ENCODE assay signal across 1 cellular context in the genomic region with DNA sequence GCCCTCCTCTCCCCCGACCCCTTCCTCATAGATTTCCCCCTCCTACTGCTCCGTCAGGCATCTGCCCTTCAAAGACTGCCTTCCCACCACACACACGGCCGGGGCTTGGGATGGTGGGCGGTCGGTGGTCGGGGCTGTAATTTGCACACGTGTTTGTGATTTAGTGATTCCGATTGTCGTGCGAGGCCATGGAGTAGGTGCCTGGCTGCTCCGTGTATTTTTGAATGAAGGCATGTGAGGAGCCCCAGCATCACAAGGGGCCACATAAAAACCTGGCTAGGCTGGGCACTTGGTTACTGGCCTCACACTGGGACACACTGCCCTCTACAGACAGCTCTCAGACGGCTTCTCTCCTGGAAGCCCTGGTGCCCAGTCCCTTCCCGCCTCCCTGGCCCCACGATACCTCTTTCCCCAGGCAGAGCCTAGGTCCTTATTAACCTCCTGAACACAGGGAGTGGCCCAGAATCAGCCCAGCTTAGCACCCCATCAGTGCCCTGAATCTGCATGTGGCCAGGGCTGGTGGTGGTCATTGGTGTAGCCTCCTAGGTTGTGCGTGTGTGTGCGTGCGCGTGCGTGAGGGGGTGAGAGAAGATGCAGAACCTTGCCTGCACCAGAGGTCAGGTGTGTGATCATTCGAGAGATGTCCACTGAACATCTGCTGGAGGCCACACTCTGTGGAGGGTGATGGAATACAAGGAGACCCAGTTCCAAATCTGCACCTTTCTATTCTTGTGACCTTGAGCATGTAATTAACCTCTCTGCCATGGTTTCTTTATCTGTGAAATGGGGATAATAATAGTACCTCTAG.
TF ChIP-seq lines count a peak whose summit lies in the region.

No MANE protein-coding gene starts in this region.

TF ChIP-seq in HepG2, 621 proteins besides CTCF, POLR2A, EP300 and RAD21 (continued from another document and continues in another):
- TF ChIP-seq, protein P1, sequence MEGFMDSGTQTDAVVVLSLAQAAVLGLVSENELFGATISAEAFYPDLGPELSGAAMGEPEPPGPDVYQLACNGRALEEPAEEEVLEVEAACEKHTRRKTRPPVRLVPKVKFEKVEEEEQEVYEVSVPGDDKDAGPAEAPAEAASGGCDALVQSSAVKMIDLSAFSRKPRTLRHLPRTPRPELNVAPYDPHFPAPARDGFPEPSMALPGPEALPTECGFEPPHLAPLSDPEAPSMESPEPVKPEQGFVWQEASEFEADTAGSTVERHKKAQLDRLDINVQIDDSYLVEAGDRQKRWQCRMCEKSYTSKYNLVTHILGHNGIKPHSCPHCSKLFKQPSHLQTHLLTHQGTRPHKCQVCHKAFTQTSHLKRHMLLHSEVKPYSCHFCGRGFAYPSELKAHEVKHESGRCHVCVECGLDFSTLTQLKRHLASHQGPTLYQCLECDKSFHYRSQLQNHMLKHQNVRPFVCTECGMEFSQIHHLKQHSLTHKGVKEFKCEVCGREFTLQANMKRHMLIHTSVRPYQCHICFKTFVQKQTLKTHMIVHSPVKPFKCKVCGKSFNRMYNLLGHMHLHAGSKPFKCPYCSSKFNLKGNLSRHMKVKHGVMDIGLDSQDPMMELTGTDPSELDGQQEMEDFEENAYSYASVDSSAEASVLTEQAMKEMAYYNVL (CRISPR knock-in tag; IDR thresholded peaks at IDR 0.05; ENCODE audit: borderline replicate concordance) = no peak
- TF ChIP-seq KLF15 (CRISPR knock-in tag; IDR thresholded peaks at IDR 0.05; ENCODE audit: borderline replicate concordance) (peak; percentile 55), SMC3 (IDR thresholded peaks at IDR 0.05; ENCODE audit: low read length) (peak; percentile 84), ZNF383 (CRISPR knock-in tag; IDR thresholded peaks at IDR 0.05; ENCODE audit: borderline replicate concordance) (peak; percentile 95), CAMTA2 (CRISPR knock-in tag; IDR thresholded peaks at IDR 0.05; ENCODE audit: borderline replicate concordance) (no peak), RBAK (CRISPR knock-in tag; IDR thresholded peaks at IDR 0.05) (no peak), ZNF350 (CRISPR knock-in tag; IDR thresholded peaks at IDR 0.05; ENCODE audit: borderline replicate concordance, low read depth) (peak; percentile 88), DR1 (CRISPR knock-in tag; IDR thresholded peaks at IDR 0.05) (no peak), ESRRA (CRISPR knock-in tag; IDR thresholded peaks at IDR 0.05; ENCODE audit: low read depth) (peak; percentile 75; the same call in 1 of the 2 replicates), ELF1 (CRISPR knock-in tag; IDR thresholded peaks at IDR 0.05) (no peak), RBM39 (IDR thresholded peaks at IDR 0.05; ENCODE audit: low read depth, low read length, poor library complexity, severe bottlenecking) (no peak), ZEB1 (IDR thresholded peaks at IDR 0.05; ENCODE audit: insufficient replicate concordance, low read depth) (no peak), PLRG1 (conservative IDR thresholded peaks at IDR 0.05) (no peak), SRSF1 (optimal IDR thresholded peaks at IDR 0.05; ENCODE audit: low read depth, low read length) (peak; percentile 79)
- TF ChIP-seq, protein P2, sequence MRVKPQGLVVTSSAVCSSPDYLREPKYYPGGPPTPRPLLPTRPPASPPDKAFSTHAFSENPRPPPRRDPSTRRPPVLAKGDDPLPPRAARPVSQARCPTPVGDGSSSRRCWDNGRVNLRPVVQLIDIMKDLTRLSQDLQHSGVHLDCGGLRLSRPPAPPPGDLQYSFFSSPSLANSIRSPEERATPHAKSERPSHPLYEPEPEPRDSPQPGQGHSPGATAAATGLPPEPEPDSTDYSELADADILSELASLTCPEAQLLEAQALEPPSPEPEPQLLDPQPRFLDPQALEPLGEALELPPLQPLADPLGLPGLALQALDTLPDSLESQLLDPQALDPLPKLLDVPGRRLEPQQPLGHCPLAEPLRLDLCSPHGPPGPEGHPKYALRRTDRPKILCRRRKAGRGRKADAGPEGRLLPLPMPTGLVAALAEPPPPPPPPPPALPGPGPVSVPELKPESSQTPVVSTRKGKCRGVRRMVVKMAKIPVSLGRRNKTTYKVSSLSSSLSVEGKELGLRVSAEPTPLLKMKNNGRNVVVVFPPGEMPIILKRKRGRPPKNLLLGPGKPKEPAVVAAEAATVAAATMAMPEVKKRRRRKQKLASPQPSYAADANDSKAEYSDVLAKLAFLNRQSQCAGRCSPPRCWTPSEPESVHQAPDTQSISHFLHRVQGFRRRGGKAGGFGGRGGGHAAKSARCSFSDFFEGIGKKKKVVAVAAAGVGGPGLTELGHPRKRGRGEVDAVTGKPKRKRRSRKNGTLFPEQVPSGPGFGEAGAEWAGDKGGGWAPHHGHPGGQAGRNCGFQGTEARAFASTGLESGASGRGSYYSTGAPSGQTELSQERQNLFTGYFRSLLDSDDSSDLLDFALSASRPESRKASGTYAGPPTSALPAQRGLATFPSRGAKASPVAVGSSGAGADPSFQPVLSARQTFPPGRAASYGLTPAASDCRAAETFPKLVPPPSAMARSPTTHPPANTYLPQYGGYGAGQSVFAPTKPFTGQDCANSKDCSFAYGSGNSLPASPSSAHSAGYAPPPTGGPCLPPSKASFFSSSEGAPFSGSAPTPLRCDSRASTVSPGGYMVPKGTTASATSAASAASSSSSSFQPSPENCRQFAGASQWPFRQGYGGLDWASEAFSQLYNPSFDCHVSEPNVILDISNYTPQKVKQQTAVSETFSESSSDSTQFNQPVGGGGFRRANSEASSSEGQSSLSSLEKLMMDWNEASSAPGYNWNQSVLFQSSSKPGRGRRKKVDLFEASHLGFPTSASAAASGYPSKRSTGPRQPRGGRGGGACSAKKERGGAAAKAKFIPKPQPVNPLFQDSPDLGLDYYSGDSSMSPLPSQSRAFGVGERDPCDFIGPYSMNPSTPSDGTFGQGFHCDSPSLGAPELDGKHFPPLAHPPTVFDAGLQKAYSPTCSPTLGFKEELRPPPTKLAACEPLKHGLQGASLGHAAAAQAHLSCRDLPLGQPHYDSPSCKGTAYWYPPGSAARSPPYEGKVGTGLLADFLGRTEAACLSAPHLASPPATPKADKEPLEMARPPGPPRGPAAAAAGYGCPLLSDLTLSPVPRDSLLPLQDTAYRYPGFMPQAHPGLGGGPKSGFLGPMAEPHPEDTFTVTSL (CRISPR knock-in tag; IDR thresholded peaks at IDR 0.05; ENCODE audit: borderline replicate concordance) = no peak; the same call in 1 of the 2 replicates
- TF ChIP-seq, protein P3, sequence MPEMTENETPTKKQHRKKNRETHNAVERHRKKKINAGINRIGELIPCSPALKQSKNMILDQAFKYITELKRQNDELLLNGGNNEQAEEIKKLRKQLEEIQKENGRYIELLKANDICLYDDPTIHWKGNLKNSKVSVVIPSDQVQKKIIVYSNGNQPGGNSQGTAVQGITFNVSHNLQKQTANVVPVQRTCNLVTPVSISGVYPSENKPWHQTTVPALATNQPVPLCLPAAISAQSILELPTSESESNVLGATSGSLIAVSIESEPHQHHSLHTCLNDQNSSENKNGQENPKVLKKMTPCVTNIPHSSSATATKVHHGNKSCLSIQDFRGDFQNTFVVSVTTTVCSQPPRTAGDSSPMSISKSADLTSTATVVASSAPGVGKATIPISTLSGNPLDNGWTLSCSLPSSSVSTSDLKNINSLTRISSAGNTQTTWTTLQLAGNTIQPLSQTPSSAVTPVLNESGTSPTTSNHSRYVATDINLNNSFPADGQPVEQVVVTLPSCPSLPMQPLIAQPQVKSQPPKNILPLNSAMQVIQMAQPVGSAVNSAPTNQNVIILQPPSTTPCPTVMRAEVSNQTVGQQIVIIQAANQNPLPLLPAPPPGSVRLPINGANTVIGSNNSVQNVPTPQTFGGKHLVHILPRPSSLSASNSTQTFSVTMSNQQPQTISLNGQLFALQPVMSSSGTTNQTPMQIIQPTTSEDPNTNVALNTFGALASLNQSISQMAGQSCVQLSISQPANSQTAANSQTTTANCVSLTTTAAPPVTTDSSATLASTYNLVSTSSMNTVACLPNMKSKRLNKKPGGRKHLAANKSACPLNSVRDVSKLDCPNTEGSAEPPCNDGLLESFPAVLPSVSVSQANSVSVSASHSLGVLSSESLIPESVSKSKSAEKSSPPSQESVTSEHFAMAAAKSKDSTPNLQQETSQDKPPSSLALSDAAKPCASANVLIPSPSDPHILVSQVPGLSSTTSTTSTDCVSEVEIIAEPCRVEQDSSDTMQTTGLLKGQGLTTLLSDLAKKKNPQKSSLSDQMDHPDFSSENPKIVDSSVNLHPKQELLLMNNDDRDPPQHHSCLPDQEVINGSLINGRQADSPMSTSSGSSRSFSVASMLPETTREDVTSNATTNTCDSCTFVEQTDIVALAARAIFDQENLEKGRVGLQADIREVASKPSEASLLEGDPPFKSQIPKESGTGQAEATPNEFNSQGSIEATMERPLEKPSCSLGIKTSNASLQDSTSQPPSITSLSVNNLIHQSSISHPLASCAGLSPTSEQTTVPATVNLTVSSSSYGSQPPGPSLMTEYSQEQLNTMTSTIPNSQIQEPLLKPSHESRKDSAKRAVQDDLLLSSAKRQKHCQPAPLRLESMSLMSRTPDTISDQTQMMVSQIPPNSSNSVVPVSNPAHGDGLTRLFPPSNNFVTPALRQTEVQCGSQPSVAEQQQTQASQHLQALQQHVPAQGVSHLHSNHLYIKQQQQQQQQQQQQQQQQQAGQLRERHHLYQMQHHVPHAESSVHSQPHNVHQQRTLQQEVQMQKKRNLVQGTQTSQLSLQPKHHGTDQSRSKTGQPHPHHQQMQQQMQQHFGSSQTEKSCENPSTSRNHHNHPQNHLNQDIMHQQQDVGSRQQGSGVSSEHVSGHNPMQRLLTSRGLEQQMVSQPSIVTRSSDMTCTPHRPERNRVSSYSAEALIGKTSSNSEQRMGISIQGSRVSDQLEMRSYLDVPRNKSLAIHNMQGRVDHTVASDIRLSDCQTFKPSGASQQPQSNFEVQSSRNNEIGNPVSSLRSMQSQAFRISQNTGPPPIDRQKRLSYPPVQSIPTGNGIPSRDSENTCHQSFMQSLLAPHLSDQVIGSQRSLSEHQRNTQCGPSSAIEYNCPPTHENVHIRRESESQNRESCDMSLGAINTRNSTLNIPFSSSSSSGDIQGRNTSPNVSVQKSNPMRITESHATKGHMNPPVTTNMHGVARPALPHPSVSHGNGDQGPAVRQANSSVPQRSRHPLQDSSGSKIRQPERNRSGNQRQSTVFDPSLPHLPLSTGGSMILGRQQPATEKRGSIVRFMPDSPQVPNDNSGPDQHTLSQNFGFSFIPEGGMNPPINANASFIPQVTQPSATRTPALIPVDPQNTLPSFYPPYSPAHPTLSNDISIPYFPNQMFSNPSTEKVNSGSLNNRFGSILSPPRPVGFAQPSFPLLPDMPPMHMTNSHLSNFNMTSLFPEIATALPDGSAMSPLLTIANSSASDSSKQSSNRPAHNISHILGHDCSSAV (CRISPR knock-in tag; IDR thresholded peaks at IDR 0.05; ENCODE audit: borderline replicate concordance) = no peak
- TF ChIP-seq, protein P4, sequence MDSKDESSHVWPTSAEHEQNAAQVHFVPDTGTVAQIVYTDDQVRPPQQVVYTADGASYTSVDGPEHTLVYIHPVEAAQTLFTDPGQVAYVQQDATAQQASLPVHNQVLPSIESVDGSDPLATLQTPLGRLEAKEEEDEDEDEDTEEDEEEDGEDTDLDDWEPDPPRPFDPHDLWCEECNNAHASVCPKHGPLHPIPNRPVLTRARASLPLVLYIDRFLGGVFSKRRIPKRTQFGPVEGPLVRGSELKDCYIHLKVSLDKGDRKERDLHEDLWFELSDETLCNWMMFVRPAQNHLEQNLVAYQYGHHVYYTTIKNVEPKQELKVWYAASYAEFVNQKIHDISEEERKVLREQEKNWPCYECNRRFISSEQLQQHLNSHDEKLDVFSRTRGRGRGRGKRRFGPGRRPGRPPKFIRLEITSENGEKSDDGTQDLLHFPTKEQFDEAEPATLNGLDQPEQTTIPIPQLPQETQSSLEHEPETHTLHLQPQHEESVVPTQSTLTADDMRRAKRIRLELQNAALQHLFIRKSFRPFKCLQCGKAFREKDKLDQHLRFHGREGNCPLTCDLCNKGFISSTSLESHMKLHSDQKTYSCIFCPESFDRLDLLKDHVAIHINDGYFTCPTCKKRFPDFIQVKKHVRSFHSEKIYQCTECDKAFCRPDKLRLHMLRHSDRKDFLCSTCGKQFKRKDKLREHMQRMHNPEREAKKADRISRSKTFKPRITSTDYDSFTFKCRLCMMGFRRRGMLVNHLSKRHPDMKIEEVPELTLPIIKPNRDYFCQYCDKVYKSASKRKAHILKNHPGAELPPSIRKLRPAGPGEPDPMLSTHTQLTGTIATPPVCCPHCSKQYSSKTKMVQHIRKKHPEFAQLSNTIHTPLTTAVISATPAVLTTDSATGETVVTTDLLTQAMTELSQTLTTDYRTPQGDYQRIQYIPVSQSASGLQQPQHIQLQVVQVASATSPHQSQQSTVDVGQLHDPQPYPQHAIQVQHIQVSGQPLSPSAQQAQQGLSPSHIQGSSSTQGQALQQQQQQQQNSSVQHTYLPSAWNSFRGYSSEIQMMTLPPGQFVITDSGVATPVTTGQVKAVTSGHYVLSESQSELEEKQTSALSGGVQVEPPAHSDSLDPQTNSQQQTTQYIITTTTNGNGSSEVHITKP (CRISPR knock-in tag; IDR thresholded peaks at IDR 0.05; ENCODE audit: low read depth) = no peak
- TF ChIP-seq, protein P5, sequence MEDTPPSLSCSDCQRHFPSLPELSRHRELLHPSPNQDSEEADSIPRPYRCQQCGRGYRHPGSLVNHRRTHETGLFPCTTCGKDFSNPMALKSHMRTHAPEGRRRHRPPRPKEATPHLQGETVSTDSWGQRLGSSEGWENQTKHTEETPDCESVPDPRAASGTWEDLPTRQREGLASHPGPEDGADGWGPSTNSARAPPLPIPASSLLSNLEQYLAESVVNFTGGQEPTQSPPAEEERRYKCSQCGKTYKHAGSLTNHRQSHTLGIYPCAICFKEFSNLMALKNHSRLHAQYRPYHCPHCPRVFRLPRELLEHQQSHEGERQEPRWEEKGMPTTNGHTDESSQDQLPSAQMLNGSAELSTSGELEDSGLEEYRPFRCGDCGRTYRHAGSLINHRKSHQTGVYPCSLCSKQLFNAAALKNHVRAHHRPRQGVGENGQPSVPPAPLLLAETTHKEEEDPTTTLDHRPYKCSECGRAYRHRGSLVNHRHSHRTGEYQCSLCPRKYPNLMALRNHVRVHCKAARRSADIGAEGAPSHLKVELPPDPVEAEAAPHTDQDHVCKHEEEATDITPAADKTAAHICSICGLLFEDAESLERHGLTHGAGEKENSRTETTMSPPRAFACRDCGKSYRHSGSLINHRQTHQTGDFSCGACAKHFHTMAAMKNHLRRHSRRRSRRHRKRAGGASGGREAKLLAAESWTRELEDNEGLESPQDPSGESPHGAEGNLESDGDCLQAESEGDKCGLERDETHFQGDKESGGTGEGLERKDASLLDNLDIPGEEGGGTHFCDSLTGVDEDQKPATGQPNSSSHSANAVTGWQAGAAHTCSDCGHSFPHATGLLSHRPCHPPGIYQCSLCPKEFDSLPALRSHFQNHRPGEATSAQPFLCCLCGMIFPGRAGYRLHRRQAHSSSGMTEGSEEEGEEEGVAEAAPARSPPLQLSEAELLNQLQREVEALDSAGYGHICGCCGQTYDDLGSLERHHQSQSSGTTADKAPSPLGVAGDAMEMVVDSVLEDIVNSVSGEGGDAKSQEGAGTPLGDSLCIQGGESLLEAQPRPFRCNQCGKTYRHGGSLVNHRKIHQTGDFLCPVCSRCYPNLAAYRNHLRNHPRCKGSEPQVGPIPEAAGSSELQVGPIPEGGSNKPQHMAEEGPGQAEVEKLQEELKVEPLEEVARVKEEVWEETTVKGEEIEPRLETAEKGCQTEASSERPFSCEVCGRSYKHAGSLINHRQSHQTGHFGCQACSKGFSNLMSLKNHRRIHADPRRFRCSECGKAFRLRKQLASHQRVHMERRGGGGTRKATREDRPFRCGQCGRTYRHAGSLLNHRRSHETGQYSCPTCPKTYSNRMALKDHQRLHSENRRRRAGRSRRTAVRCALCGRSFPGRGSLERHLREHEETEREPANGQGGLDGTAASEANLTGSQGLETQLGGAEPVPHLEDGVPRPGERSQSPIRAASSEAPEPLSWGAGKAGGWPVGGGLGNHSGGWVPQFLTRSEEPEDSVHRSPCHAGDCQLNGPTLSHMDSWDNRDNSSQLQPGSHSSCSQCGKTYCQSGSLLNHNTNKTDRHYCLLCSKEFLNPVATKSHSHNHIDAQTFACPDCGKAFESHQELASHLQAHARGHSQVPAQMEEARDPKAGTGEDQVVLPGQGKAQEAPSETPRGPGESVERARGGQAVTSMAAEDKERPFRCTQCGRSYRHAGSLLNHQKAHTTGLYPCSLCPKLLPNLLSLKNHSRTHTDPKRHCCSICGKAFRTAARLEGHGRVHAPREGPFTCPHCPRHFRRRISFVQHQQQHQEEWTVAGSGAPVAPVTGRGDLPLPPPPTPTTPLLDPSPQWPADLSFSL (CRISPR knock-in tag; IDR thresholded peaks at IDR 0.05) = no peak
